9 cellular contexts compared by ENCODE assay signal in genomic region chr2:216499641-216500218, GRCh38. TPM values are rescaled to one million over a fixed set of nuclear protein-coding genes. Genes with fewer than 3 reads are reported as not detected.
DNase-seq lines count a peak whose midpoint lies in the region; ATAC-seq lines count a peak whose summit lies in the region.
"Had no signal": no experiment of that assay in that cellular context is flagged by ENCODE, and none has a peak within 500 bp of the region (broad histone marks: within the 10 kb centered on the region; RNA-seq: fewer than 3 reads in every experiment).

No MANE protein-coding gene starts in this region.

- peak overlapping the region; percentile 87 for H3K27ac Mint-ChIP-seq in activated CD4-positive, alpha-beta memory T cell treated with anti-CD3 and anti-CD28 coated beads, Interleukin-2, amount 10 ng/mL, durations not matched to agents 7 days and 5 days
- H3K27ac Mint-ChIP-seq in stimulated activated naive B cell treated with anti-CD40 and anti-IgM and Interleukin-4, amounts not matched to agents 10 μg/mL and 1 μg/mL and 100 μg/mL, for 72 hours, result peak overlapping the region; percentile 98

- CTCF ChIA-PET in activated CD4-positive, alpha-beta memory T cell treated with anti-CD3 and anti-CD28 coated beads, Interleukin-2, amount 10 ng/mL, durations not matched to agents 7 days and 5 days (lab: Charles Lee), result no interaction called here

- ATAC-seq in stimulated activated naive B cell treated with anti-CD40 and anti-IgM and Interleukin-4, amounts not matched to agents 10 μg/mL and 1 μg/mL and 100 μg/mL, for 72 hours (replicated peaks), result no peak
- no peak for ATAC-seq in HG03095 (IDR thresholded peaks at IDR 0.05; ENCODE audit: unreplicated experiment)

- H3K4me3 Mint-ChIP-seq in activated CD4-positive, alpha-beta memory T cell treated with anti-CD3 and anti-CD28 coated beads, Interleukin-2, amount 10 ng/mL, durations not matched to agents 7 days and 5 days, result peak overlapping the region; percentile 91
- peak overlapping the region; percentile 91 to 100 for H3K4me3 Mint-ChIP-seq in stimulated activated naive B cell treated with anti-CD40 and anti-IgM and Interleukin-4, amounts not matched to agents 10 μg/mL and 1 μg/mL and 100 μg/mL, for 72 hours

- H3K9me3 ChIP-seq in iPS DF 6.9 (ENCODE audit: control insufficient read depth, insufficient read depth, low read length), result no peaks in the 10 kb centered on the region

- WGBS in iPS DF 6.9 (ENCODE audit: insufficient coverage, insufficient read length), result no CpG with 5 or more reads among the region's 6 CpGs

- no peaks in the 10 kb centered on the region for H3K9me3 Mint-ChIP-seq in activated CD4-positive, alpha-beta memory T cell treated with anti-CD3 and anti-CD28 coated beads, Interleukin-2, amount 10 ng/mL, durations not matched to agents 7 days and 5 days
- H3K9me3 Mint-ChIP-seq in stimulated activated naive B cell treated with anti-CD40 and anti-IgM and Interleukin-4, amounts not matched to agents 10 μg/mL and 1 μg/mL and 100 μg/mL, for 72 hours, result no peaks in the 10 kb centered on the region

- no peaks in the 10 kb centered on the region for H3K27me3 Mint-ChIP-seq in activated CD4-positive, alpha-beta memory T cell treated with anti-CD3 and anti-CD28 coated beads, Interleukin-2, amount 10 ng/mL, durations not matched to agents 7 days and 5 days
- no peaks in the 10 kb centered on the region for H3K27me3 Mint-ChIP-seq in stimulated activated naive B cell treated with anti-CD40 and anti-IgM and Interleukin-4, amounts not matched to agents 10 μg/mL and 1 μg/mL and 100 μg/mL, for 72 hours

- peaks cover 71% of the 10 kb centered on the region for H3K4me1 Mint-ChIP-seq in activated CD4-positive, alpha-beta memory T cell treated with anti-CD3 and anti-CD28 coated beads, Interleukin-2, amount 10 ng/mL, durations not matched to agents 7 days and 5 days
- peaks cover 32 to 62% of the 10 kb centered on the region in 2 donors for H3K4me1 Mint-ChIP-seq in stimulated activated naive B cell treated with anti-CD40 and anti-IgM and Interleukin-4, amounts not matched to agents 10 μg/mL and 1 μg/mL and 100 μg/mL, for 72 hours

- DNase-seq in DMS 273 (lab: John Stamatoyannopoulos, UW; ENCODE audit: unreplicated experiment) (peak; percentile 20), DMS 273 treated with DMSO at 0.1 percent for 48 hours (lab: John Stamatoyannopoulos, UW) (no peak), iPS DF 6.9 (ENCODE audit: low read depth, low spot score) (no peak), GF-D8 (lab: John Stamatoyannopoulos, UW) (no peak), NCI-H82 (lab: John Stamatoyannopoulos, UW) (no peak)
- DNase-seq in activated CD4-positive, alpha-beta memory T cell treated with anti-CD3 and anti-CD28 coated beads, Interleukin-2, amount 10 ng/mL, durations not matched to agents 7 days and 5 days, result no peak
- DNase-seq in stimulated activated naive B cell treated with anti-CD40 and anti-IgM and Interleukin-4, amounts not matched to agents 10 μg/mL and 1 μg/mL and 100 μg/mL, for 72 hours, result no peak
- DNase-seq: NCI-H526 treated with DMSO at 0.1 percent for 48 hours had no signal

- peak overlapping the region; percentile 88; the same call in 1 of the 2 replicates for H3K4me3 ChIP-seq in iPS DF 6.9 (ENCODE audit: low read length)

- H3K36me3 ChIP-seq in iPS DF 6.9 (ENCODE audit: control insufficient read depth, insufficient read depth, low read length), result peaks cover 22% of the 10 kb centered on the region; the same call in 1 of the 2 replicates

- no peak overlapping the region for H3K27ac ChIP-seq in iPS DF 6.9 (ENCODE audit: low read length)

- POLR2A ChIA-PET in activated CD4-positive, alpha-beta memory T cell treated with anti-CD3 and anti-CD28 coated beads, Interleukin-2, amount 10 ng/mL, durations not matched to agents 7 days and 5 days (lab: Charles Lee), result no interaction called here

- peaks cover 52% of the 10 kb centered on the region for H3K36me3 Mint-ChIP-seq in activated CD4-positive, alpha-beta memory T cell treated with anti-CD3 and anti-CD28 coated beads, Interleukin-2, amount 10 ng/mL, durations not matched to agents 7 days and 5 days (ENCODE audit: low read depth)
- H3K36me3 Mint-ChIP-seq in stimulated activated naive B cell treated with anti-CD40 and anti-IgM and Interleukin-4, amounts not matched to agents 10 μg/mL and 1 μg/mL and 100 μg/mL, for 72 hours, result peaks cover 37 to 56% of the 10 kb centered on the region in 2 donors

- no peaks in the 10 kb centered on the region for H3K27me3 ChIP-seq in iPS DF 6.9 (ENCODE audit: control insufficient read depth, insufficient read depth, low read length)

- no peaks in the 10 kb centered on the region for H3K4me1 ChIP-seq in iPS DF 6.9 (ENCODE audit: control insufficient read depth, insufficient read depth, low read length)

RNA-seq across cellular contexts. Expression of gene RPL37A, which starts 1.1 kb away (rescaled TPM):
- total RNA-seq in activated CD4-positive, alpha-beta memory T cell treated with anti-CD3 and anti-CD28 coated beads, Interleukin-2, amount 10 ng/mL, durations not matched to agents 7 days and 5 days, result 1,000 to 10,000 TPM; 2,149 to 2,170 TPM
